In genomic region chr10:103062854-103063642, GRCh38 we compare ENCODE assay signal across 9 cellular contexts.
A peak's percentile ranks its signal among the peaks of the same experiment; 100 is the strongest.
DNase-seq lines count a peak whose midpoint lies in the region; TF ChIP-seq lines count a peak whose summit lies in the region.
"Had no signal": no experiment of that assay in that cellular context is flagged by ENCODE, and none has a peak within 500 bp of the region (broad histone marks: within the 10 kb centered on the region; RNA-seq: fewer than 3 reads in every experiment).

No MANE protein-coding gene starts in this region.

- H3K4me3 ChIP-seq in stomach = no peak overlapping the region

- intact Hi-C loops in posterior cingulate gyrus (cut with DNase I) = loop anchor here (5.0 to 10.0 kb wide), 2 partner anchors 179 to 328 kb away; no protein-coding TSS in a partner anchor
- intact Hi-C loops in stomach (cut with DNase I; ENCODE audit: low total_unique reads) = no loop called here

- WGBS in stomach, 5 donors = 79 to 87% (median 84%) methylated on average over 15 of the region's 15 CpGs

- H3K36me3 ChIP-seq in stomach = peaks cover 0 to 13% (median 6%) of the 10 kb centered on the region in 4 donors

- H3K27me3 ChIP-seq in stomach = no peaks in the 10 kb centered on the region

- no peak for TF ChIP-seq EP300 in stomach (IDR thresholded peaks at IDR 0.05)

- H3K4me1 ChIP-seq in stomach = no peaks in the 10 kb centered on the region

- H3K9me3 ChIP-seq in stomach = no peaks in the 10 kb centered on the region

- TF ChIP-seq CTCF in stomach (IDR thresholded peaks at IDR 0.05) = no peak

- TF ChIP-seq POLR2A in stomach (IDR thresholded peaks at IDR 0.05) = no peak

- H3K27ac ChIP-seq in stomach = no peak overlapping the region

- peak; percentile 16 for DNase-seq in NCI-H2171 treated with DMSO at 0.1 percent for 48 hours (lab: John Stamatoyannopoulos, UW)
- DNase-seq in NCI-H2171 (lab: John Stamatoyannopoulos, UW) = no peak
- peak; percentile 10 to 29 for DNase-seq in NCI-H526 (lab: John Stamatoyannopoulos, UW)
- DNase-seq in cerebellum (ENCODE audit: low spot score) = peak; percentile 70
- peak in 8 of 10 donors; percentile 31 to 92 (median 62) for DNase-seq in posterior cingulate gyrus
- DNase-seq in NCI-H446 treated with DMSO at 0.1 percent for 48 hours (lab: John Stamatoyannopoulos, UW) = no peak
- no peak for DNase-seq in stomach
- no peak for DNase-seq in NCI-H128 (lab: John Stamatoyannopoulos, UW; ENCODE audit: unreplicated experiment)
- DNase-seq: T-helper 17 cell had no signal

Comparison
In these comparisons a context has a peak if more than half of its experiments do, and no peak if none do; other contexts are left out.
1. DNase-seq: peak in NCI-H2171 treated with DMSO at 0.1 percent for 48 hours (single experiment), NCI-H526 (2 of 2), cerebellum (single experiment) and posterior cingulate gyrus (8 of 10); none in NCI-H2171 (single experiment), NCI-H446 treated with DMSO at 0.1 percent for 48 hours (single experiment), stomach (single experiment) and NCI-H128 (single experiment).